Comparison of ENCODE assay signal across 22 cellular contexts in the genomic region with DNA sequence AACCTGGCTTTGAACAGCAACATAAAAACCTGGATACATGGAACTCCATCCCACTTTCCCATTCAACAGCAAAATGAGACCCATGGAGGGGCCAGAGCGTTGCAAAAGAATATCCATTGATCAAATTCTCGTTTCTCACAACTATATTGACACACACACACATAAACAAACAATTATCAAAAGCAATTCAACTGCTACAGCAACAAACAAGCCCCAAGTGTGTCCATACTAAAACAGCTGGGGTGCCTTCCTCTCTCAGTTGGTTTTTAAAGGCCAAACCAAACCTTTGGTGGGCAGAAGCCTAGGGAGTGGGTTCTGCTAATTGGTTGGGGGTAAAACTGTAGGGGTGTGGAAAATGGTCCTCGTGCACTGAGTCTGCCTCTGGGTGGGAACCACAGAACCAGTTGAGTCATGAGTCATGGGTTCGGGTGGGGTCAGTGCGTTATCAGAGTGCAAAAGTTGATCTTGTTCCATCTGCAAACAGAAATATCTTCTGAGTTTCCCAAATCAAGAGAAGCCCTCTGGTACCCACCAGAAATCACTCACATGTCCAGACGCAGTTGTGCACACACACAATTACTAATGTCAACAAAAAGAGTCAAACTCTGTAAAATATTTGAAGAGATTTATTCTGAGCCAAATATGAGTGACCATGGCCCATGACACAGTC. TPM values are rescaled to one million over a fixed set of nuclear protein-coding genes. Genes with fewer than 3 reads are reported as not detected.
"Had no signal": no experiment of that assay in that cellular context is flagged by ENCODE, and none has a peak within 500 bp of the region (broad histone marks: within the 10 kb centered on the region; RNA-seq: fewer than 3 reads in every experiment).

No MANE protein-coding gene starts in this region.

- DNase-seq: activated CD4-positive, alpha-beta T cell treated with anti-CD3 and anti-CD28 coated beads for 4 hours; activated CD8-positive, alpha-beta memory T cell treated with anti-CD3 and anti-CD28 coated beads, Interleukin-2, amount 50 U/mL, for 4 hours; activated CD8-positive, alpha-beta T cell treated with anti-CD3 and anti-CD28 coated beads for 36 hours; activated naive CD4-positive, alpha-beta T cell; dermis blood vessel endothelial cell; esophagus squamous epithelium; foreskin fibroblast; nucleus accumbens; small intestine; stimulated activated CD4-positive, alpha-beta T cell treated with anti-CD3 and anti-CD28 coated beads, Interleukin-4, amount 100 ng/mL, for 4 hours; stimulated activated CD8-positive, alpha-beta memory T cell treated with anti-CD3 and anti-CD28 coated beads, Interleukin-4, amount 100 ng/mL, for 48 hours; stimulated activated naive CD4-positive, alpha-beta T cell treated with Interleukin-2 at 50 U/mL for 16 hours; trophoblast cell had no signal

- H3K4me3 Mint-ChIP-seq: activated CD8-positive, alpha-beta T cell treated with anti-CD3 and anti-CD28 coated beads for 36 hours; nephron; WTC11 had no signal

- H3K27me3 ChIP-seq: ascending aorta, breast epithelium, right atrium auricular region had no signal

- H3K9me3 ChIP-seq: ascending aorta, breast epithelium had no signal

- H3K36me3 ChIP-seq: ascending aorta, breast epithelium, esophagus squamous epithelium, right atrium auricular region had no signal

- H3K4me3 ChIP-seq: ascending aorta, breast epithelium, esophagus squamous epithelium, right atrium auricular region had no signal

- H3K27ac ChIP-seq: ascending aorta, breast epithelium, esophagus squamous epithelium, right atrium auricular region had no signal

- H3K27me3 Mint-ChIP-seq: activated CD8-positive, alpha-beta T cell treated with anti-CD3 and anti-CD28 coated beads for 36 hours; progenitor cell of endocrine pancreas had no signal

- H3K4me1 ChIP-seq: ascending aorta, breast epithelium, esophagus squamous epithelium, right atrium auricular region had no signal

- ATAC-seq: activated CD8-positive, alpha-beta T cell treated with anti-CD3 and anti-CD28 coated beads for 36 hours; WTC11 had no signal

- H3K27ac Mint-ChIP-seq: activated CD8-positive, alpha-beta T cell treated with anti-CD3 and anti-CD28 coated beads for 36 hours; nephron; progenitor cell of endocrine pancreas; WTC11 had no signal

- H3K4me1 Mint-ChIP-seq: nephron, WTC11 had no signal

RNA-seq across cellular contexts. Expression of a gene that starts 18.5 kb away (rescaled TPM):
- total RNA-seq: ascending aorta, cerebellum, dermis blood vessel endothelial cell, esophagus squamous epithelium, lower leg skin, progenitor cell of endocrine pancreas, right atrium auricular region, WTC11 had no signal

RNA-seq across cellular contexts. Expression of a gene that starts 31.1 kb away (rescaled TPM):
- total RNA-seq: ascending aorta, cerebellum, esophagus squamous epithelium, lower leg skin, progenitor cell of endocrine pancreas, right atrium auricular region, WTC11 had no signal

RNA-seq across cellular contexts. Expression of a gene that starts 41.6 kb away (rescaled TPM):
- total RNA-seq: activated CD8-positive, alpha-beta T cell treated with anti-CD3 and anti-CD28 coated beads for 36 hours; ascending aorta; breast epithelium; cerebellum; dermis blood vessel endothelial cell; esophagus squamous epithelium; lower leg skin; right atrium auricular region had no signal

RNA-seq across cellular contexts. Expression of a gene that starts 58.7 kb away (rescaled TPM):
- total RNA-seq: activated CD8-positive, alpha-beta T cell treated with anti-CD3 and anti-CD28 coated beads for 36 hours; ascending aorta; cerebellum; dermis blood vessel endothelial cell; T-helper 1 cell treated with Interleukin-12 subunit alpha and Interleukin-12 subunit beta and Interleukin-4 antibody, amounts not matched to agents 30 ng/mL and 1 ng/mL, for 36 hours; WTC11 had no signal
